7 cellular contexts compared by ENCODE assay signal in the genomic region with DNA sequence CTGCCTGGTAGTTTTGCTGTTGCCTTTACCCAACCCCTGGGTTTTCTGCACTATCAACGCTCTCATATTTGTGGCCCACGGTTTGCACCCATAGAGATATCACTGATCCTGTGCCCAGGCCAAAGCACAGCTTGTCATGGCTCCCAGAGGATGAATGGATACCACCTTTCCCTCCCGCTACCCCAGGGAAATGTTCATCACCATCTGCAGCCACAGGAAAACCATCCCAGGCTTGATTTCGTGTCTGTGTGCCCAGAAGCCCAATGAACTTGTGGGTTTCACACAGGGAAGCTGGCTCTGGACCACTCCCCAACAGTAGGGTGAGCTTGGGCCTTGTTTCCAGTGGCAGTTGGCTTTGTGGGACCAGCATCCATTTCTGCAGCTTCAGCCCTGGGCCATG.
"Had no signal": no experiment of that assay in that cellular context is flagged by ENCODE, and none has a peak within 500 bp of the region (broad histone marks: within the 10 kb centered on the region; RNA-seq: fewer than 3 reads in every experiment).

No MANE protein-coding gene starts in this region.

- H3K27ac ChIP-seq: HL-60 had no signal

- H3K27ac Mint-ChIP-seq: GM23338, HFFc6 had no signal

- H3K4me3 Mint-ChIP-seq: GM23338, HFFc6, IgD-negative memory B cell had no signal

- H3K4me2 ChIP-seq: GM23338 had no signal

- H3K9me3 ChIP-seq: HAP-1 had no signal

- H2AFZ ChIP-seq: GM23338 had no signal

- H3K36me3 ChIP-seq: HAP-1 had no signal

- DNase-seq: H7, HFFc6 had no signal

- H3K4me1 ChIP-seq: HAP-1 had no signal

- H3K4me3 ChIP-seq: GM23338, HAP-1 had no signal

- FAIRE-seq: HepG2 had no signal

- H3K4me1 Mint-ChIP-seq: IgD-negative memory B cell had no signal
